ENCODE assay signal across 17 cellular contexts in genomic region chr2:238187618-238188548, GRCh38. TPM values are rescaled to one million over a fixed set of nuclear protein-coding genes. Genes with fewer than 3 reads are reported as not detected.
A peak's percentile ranks its signal among the peaks of the same experiment; 100 is the strongest.
DNase-seq lines count a peak whose midpoint lies in the region; ATAC-seq, FAIRE-seq and TF ChIP-seq lines count a peak whose summit lies in the region.
"Had no signal": no experiment of that assay in that cellular context is flagged by ENCODE, and none has a peak within 500 bp of the region (broad histone marks: within the 10 kb centered on the region; RNA-seq: fewer than 3 reads in every experiment).

No MANE protein-coding gene starts in this region.

- DNase-seq in C1 segment of cervical spinal cord (lab: John Stamatoyannopoulos, UW) (peak in 9 of 14 donors; percentile 17 to 74 (median 40)), left ventricle myocardium superior (no peak), neural progenitor cell (ENCODE audit: low spot score) (no peak), GM12892 (ENCODE audit: insufficient read length) (no peak), left lung (no peak), HEK293T (ENCODE audit: extremely low spot score) (no peak), NCI-H82 (lab: John Stamatoyannopoulos, UW) (no peak)
- DNase-seq: activated B cell treated with CpG ODN at 0.5 μM for 24 hours; activated CD8-positive, alpha-beta T cell treated with anti-CD3 and anti-CD28 coated beads for 36 hours; NCI-H1417; NCI-H69; sigmoid colon had no signal

- no peaks in the 10 kb centered on the region for H3K9me3 Mint-ChIP-seq in neural progenitor cell
- H3K9me3 Mint-ChIP-seq: activated B cell treated with CpG ODN at 0.5 μM for 24 hours; activated CD8-positive, alpha-beta T cell treated with anti-CD3 and anti-CD28 coated beads for 36 hours; T-helper 2 cell treated with Interferon-gamma antibody and Interleukin-4, amounts not matched to agents 5 μg/mL and 100 μg/mL, for 36 hours had no signal

- H3K4me1 ChIP-seq in neural progenitor cell (no peaks in the 10 kb centered on the region), left lung (no peaks in the 10 kb centered on the region)
- H3K4me1 ChIP-seq: sigmoid colon had no signal

- H3K27me3 ChIP-seq in neural progenitor cell: no peaks in the 10 kb centered on the region
- no peaks in the 10 kb centered on the region for H3K27me3 ChIP-seq in left lung
- H3K27me3 ChIP-seq: sigmoid colon had no signal

- H2AFZ ChIP-seq in neural progenitor cell (replicated peaks): no peak overlapping the region

- H4K20me1 ChIP-seq in neural progenitor cell (ENCODE audit: low read depth): peaks cover 4% of the 10 kb centered on the region

- peaks cover 14% of the 10 kb centered on the region for H3K36me3 ChIP-seq in neural progenitor cell
- peaks cover 10 to 100% of the 10 kb centered on the region in 2 donors for H3K36me3 ChIP-seq in left lung

- H3K4me1 Mint-ChIP-seq in neural progenitor cell: peaks cover 11% of the 10 kb centered on the region
- H3K4me1 Mint-ChIP-seq: activated B cell treated with CpG ODN at 0.5 μM for 24 hours had no signal

- no peak for FAIRE-seq in GM12892 (lab: Jason Lieb, UNC)
- FAIRE-seq: G401.6, keratinocyte had no signal

- TF ChIP-seq CTCF in neural progenitor cell (IDR thresholded peaks at IDR 0.05): no peak
- no peak for TF ChIP-seq CTCF in left lung (IDR thresholded peaks at IDR 0.05)

- no peak overlapping the region for H3K4me2 ChIP-seq in neural progenitor cell

- H3K36me3 Mint-ChIP-seq in neural progenitor cell: peaks cover 38% of the 10 kb centered on the region

- H3F3A ChIP-seq in neural progenitor cell (ENCODE audit: low read depth): no peaks in the 10 kb centered on the region

- POLR2A ChIA-PET in HEK293T (lab: Yijun Ruan, JAX): interaction anchor here (1.4 kb wide), 1 partner anchor 16 kb away, joined by 4 read pairs; no protein-coding TSS in a partner anchor

- no peak overlapping the region for H3K9ac ChIP-seq in neural progenitor cell

- no peak overlapping the region for H3K4me3 ChIP-seq in neural progenitor cell
- H3K4me3 ChIP-seq in left lung: no peak overlapping the region
- H3K4me3 ChIP-seq: sigmoid colon had no signal

- H3K27ac ChIP-seq in angular gyrus (ENCODE audit: low read depth, low read length) (peak overlapping the region; percentile 81), neural progenitor cell (no peak overlapping the region), left lung (no peak overlapping the region)
- H3K27ac ChIP-seq: sigmoid colon had no signal

- TF ChIP-seq POLR2A in GM12892 (IDR thresholded peaks at IDR 0.05; ENCODE audit: low read depth, low read length): no peak

- peak; percentile 88 for ATAC-seq in left ventricle myocardium superior
- no peak for ATAC-seq in left lung
- ATAC-seq: activated CD8-positive, alpha-beta T cell treated with anti-CD3 and anti-CD28 coated beads for 36 hours; esophagus mucosa had no signal

- H3K9me3 ChIP-seq in neural progenitor cell (ENCODE audit: low read depth) (no peaks in the 10 kb centered on the region), left lung (no peaks in the 10 kb centered on the region)
- H3K9me3 ChIP-seq: sigmoid colon had no signal

- no peak overlapping the region for H3K4me3 Mint-ChIP-seq in neural progenitor cell
- H3K4me3 Mint-ChIP-seq: activated B cell treated with CpG ODN at 0.5 μM for 24 hours; activated CD8-positive, alpha-beta T cell treated with anti-CD3 and anti-CD28 coated beads for 36 hours; T-helper 2 cell treated with Interferon-gamma antibody and Interleukin-4, amounts not matched to agents 5 μg/mL and 100 μg/mL, for 36 hours had no signal

- intact Hi-C loops in left ventricle myocardium superior (cut with micrococcal nuclease) (no loop called here), left lung (cut with DNase I) (no loop called here)

- no peaks in the 10 kb centered on the region for H3K79me2 ChIP-seq in neural progenitor cell (ENCODE audit: low read depth)

- peaks cover 2% of the 10 kb centered on the region for H3K27me3 Mint-ChIP-seq in neural progenitor cell (ENCODE audit: insufficient read depth, low read depth)
- H3K27me3 Mint-ChIP-seq: activated B cell treated with CpG ODN at 0.5 μM for 24 hours; activated CD8-positive, alpha-beta T cell treated with anti-CD3 and anti-CD28 coated beads for 36 hours had no signal

- CTCF ChIA-PET in HEK293T (lab: Yijun Ruan, JAX): interaction anchor here (0.6 kb wide), 1 partner anchor 62 kb away, joined by 3 read pairs; no protein-coding TSS in a partner anchor

- H3K27ac Mint-ChIP-seq in neural progenitor cell: peak overlapping the region; percentile 39
- H3K27ac Mint-ChIP-seq: activated B cell treated with CpG ODN at 0.5 μM for 24 hours; activated CD8-positive, alpha-beta T cell treated with anti-CD3 and anti-CD28 coated beads for 36 hours; T-helper 2 cell treated with Interferon-gamma antibody and Interleukin-4, amounts not matched to agents 5 μg/mL and 100 μg/mL, for 36 hours had no signal

TF ChIP-seq in HEK293T, 16 proteins besides CTCF, POLR2A, EP300 and RAD21:
- TF ChIP-seq ELF4 (IDR thresholded peaks at IDR 0.05): no peak
- TF ChIP-seq NFRKB (IDR thresholded peaks at IDR 0.05): no peak
- no peak for TF ChIP-seq HDGF (IDR thresholded peaks at IDR 0.05; ENCODE audit: borderline replicate concordance)
- no peak for TF ChIP-seq CTBP1 (IDR thresholded peaks at IDR 0.05; ENCODE audit: borderline replicate concordance)
- no peak for TF ChIP-seq TARDBP (IDR thresholded peaks at IDR 0.05)
- TF ChIP-seq LEF1 (IDR thresholded peaks at IDR 0.05; ENCODE audit: borderline replicate concordance): no peak
- TF ChIP-seq SUZ12 (IDR thresholded peaks at IDR 0.05): no peak
- TF ChIP-seq FOXA1 (IDR thresholded peaks at IDR 0.05): no peak
- no peak for TF ChIP-seq SP1 (IDR thresholded peaks at IDR 0.05)
- TF ChIP-seq L3MBTL2 (conservative IDR thresholded peaks at IDR 0.05): no peak
- TF ChIP-seq ZNF384 (IDR thresholded peaks at IDR 0.05): no peak

RNA-seq across cellular contexts. Expression of gene ILKAP, which starts 15.6 kb away (rescaled TPM):
- total RNA-seq in left ventricle myocardium superior (26.7 TPM), neural progenitor cell (ENCODE audit: low replicate concordance) (19.0 and 24.7 TPM in 2 replicates), left lung (10 to 100 TPM; 30.6 to 40.5 TPM)
- polyA plus RNA-seq in GM12892 (2012; ENCODE audit: missing spikeins): 31.2 TPM

RNA-seq across cellular contexts. Expression of gene ERFE, which starts 29.1 kb away (rescaled TPM):
- total RNA-seq in left ventricle myocardium superior: not detected
- total RNA-seq in neural progenitor cell (ENCODE audit: low replicate concordance): 0.09 TPM in 1 of 2 replicates, not detected in the other
- not detected for polyA plus RNA-seq in GM12892 (2012; ENCODE audit: missing spikeins)
- total RNA-seq in left lung: 1 to 10 TPM in 1 of 2 donors, under 1 TPM in 1; 0.68 to 1.4 TPM
- total RNA-seq: activated B cell treated with CpG ODN at 0.5 μM for 24 hours had no signal

RNA-seq across cellular contexts. Expression of gene KLHL30, which starts 49.4 kb away (rescaled TPM):
- total RNA-seq in left ventricle myocardium superior (22.0 TPM), neural progenitor cell (ENCODE audit: low replicate concordance) (0.06 TPM in 1 of 2 replicates, not detected in the other), left lung (1 to 10 TPM in 1 of 2 donors, under 1 TPM in 1; 0.96 to 1.0 TPM)
- not detected for polyA plus RNA-seq in GM12892 (2012; ENCODE audit: missing spikeins)
- total RNA-seq: activated B cell treated with CpG ODN at 0.5 μM for 24 hours; activated CD8-positive, alpha-beta T cell treated with anti-CD3 and anti-CD28 coated beads for 36 hours had no signal
- polyA plus RNA-seq: keratinocyte had no signal

RNA-seq across cellular contexts. Expression of gene HES6, which starts 52.0 kb away (rescaled TPM):
- total RNA-seq in left ventricle myocardium superior (2.7 TPM), neural progenitor cell (ENCODE audit: low replicate concordance) (5.3 and 29.3 TPM in 2 replicates), left lung (1 to 10 TPM; 7.6 to 8.8 TPM)
- 0.42 TPM for polyA plus RNA-seq in GM12892 (2012; ENCODE audit: missing spikeins)

Comparison
In these comparisons a context has a peak if more than half of its experiments do, and no peak if none do; other contexts are left out.
1. DNase-seq: peak in C1 segment of cervical spinal cord (9 of 14); none in left ventricle myocardium superior (single experiment), neural progenitor cell (single experiment), GM12892 (single experiment), left lung (0 of 2), HEK293T (single experiment) and NCI-H82 (single experiment).
2. RNA of gene KLHL30, which starts 49.4 kb away (total RNA-seq): 22.0 TPM in left ventricle myocardium superior (single experiment); 0.96 to 1.0 TPM in left lung and 0.06 TPM in neural progenitor cell; every median in the first group is over 10 times any median in the second.